In the genomic region with DNA sequence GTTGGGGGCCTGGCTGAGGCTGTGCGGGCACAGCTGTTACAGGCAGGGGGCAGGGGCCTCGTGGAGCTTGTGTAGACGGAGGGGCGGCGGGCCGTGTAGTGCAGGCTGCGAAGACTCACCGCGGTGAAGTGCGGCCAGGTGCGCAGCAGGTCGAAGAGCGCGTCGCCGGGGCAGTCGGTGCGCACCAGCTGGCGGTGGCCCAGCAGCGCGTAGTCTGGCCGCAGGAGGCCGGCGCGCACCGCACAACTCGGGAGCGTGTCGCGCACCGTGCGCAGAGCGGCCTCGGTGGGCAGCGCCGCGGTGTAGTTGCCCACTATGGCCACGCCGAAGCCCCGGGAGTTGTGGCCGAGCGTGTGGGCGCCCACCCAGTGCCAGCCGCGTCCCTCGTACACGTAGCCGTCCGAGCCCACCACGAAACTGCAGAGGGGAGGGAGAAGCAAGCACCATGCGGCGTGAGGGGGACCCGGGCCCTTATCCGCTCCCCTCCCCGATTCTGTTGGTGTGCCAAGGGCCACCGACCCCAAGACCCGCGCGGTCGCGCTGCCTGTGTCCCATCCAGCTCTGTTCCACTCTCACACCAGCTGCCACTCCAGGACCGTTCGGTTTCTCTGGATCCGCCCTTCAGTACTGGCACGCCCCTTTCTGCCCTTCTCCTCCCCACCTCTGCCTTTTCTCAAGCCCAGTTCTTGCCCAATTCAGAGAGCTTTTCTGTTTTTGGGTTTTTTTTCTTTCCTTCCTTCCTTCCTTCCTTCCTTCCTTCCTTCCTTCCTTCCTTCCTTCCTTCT, we compare ENCODE assay signal across 8 cellular contexts. TPM values are rescaled to one million over a fixed set of nuclear protein-coding genes. Genes with fewer than 3 reads are reported as not detected.
A peak's percentile ranks its signal among the peaks of the same experiment; 100 is the strongest.
DNase-seq lines count a peak whose midpoint lies in the region; ATAC-seq and TF ChIP-seq lines count a peak whose summit lies in the region.

No MANE protein-coding gene starts in this region.

- H3K27me3 ChIP-seq in heart right ventricle (peaks cover 5 to 66% (median 47%) of the 10 kb centered on the region in 7 donors), foreskin keratinocyte (peaks cover 47% of the 10 kb centered on the region)

- peaks cover 0 to 40% (median 7%) of the 10 kb centered on the region in 9 donors for H3K4me1 ChIP-seq in heart right ventricle
- H3K4me1 ChIP-seq in foreskin keratinocyte = no peaks in the 10 kb centered on the region

- H3K4me1 Mint-ChIP-seq in activated CD4-positive, alpha-beta memory T cell treated with anti-CD3 and anti-CD28 coated beads, Interleukin-2, amount 10 ng/mL, durations not matched to agents 7 days and 5 days = peaks cover 58% of the 10 kb centered on the region
- peaks cover 50% of the 10 kb centered on the region for H3K4me1 Mint-ChIP-seq in stimulated activated memory B cell treated with anti-CD40 and anti-IgM and Interleukin-4, amounts not matched to agents 10 μg/mL and 1 μg/mL and 100 μg/mL, for 72 hours

- H3K27ac Mint-ChIP-seq in activated CD4-positive, alpha-beta memory T cell treated with anti-CD3 and anti-CD28 coated beads, Interleukin-2, amount 10 ng/mL, durations not matched to agents 7 days and 5 days = no peak overlapping the region
- peak overlapping the region; percentile 8 for H3K27ac Mint-ChIP-seq in stimulated activated memory B cell treated with anti-CD40 and anti-IgM and Interleukin-4, amounts not matched to agents 10 μg/mL and 1 μg/mL and 100 μg/mL, for 72 hours

- peaks cover 8% of the 10 kb centered on the region for H3K27me3 Mint-ChIP-seq in activated CD4-positive, alpha-beta memory T cell treated with anti-CD3 and anti-CD28 coated beads, Interleukin-2, amount 10 ng/mL, durations not matched to agents 7 days and 5 days
- H3K27me3 Mint-ChIP-seq in stimulated activated memory B cell treated with anti-CD40 and anti-IgM and Interleukin-4, amounts not matched to agents 10 μg/mL and 1 μg/mL and 100 μg/mL, for 72 hours = peaks cover 39% of the 10 kb centered on the region

- intact Hi-C loops in heart right ventricle (cut with DNase I) = loop anchor here in 4 of 10 donors (10.0 kb wide), 4 partner anchors 55 to 375 kb away; no protein-coding TSS in a partner anchor

- peak overlapping the region; percentile 45 for H3K4me3 Mint-ChIP-seq in activated CD4-positive, alpha-beta memory T cell treated with anti-CD3 and anti-CD28 coated beads, Interleukin-2, amount 10 ng/mL, durations not matched to agents 7 days and 5 days
- H3K4me3 Mint-ChIP-seq in stimulated activated memory B cell treated with anti-CD40 and anti-IgM and Interleukin-4, amounts not matched to agents 10 μg/mL and 1 μg/mL and 100 μg/mL, for 72 hours = peak overlapping the region; percentile 65

- CTCF ChIA-PET in activated CD4-positive, alpha-beta memory T cell treated with anti-CD3 and anti-CD28 coated beads, Interleukin-2, amount 10 ng/mL, durations not matched to agents 7 days and 5 days (lab: Charles Lee) = interaction anchor here (0.8 kb wide), 1 partner anchor 86 kb away, joined by 3 read pairs; no protein-coding TSS in a partner anchor

- H3K9me3 Mint-ChIP-seq in activated CD4-positive, alpha-beta memory T cell treated with anti-CD3 and anti-CD28 coated beads, Interleukin-2, amount 10 ng/mL, durations not matched to agents 7 days and 5 days = no peaks in the 10 kb centered on the region
- H3K9me3 Mint-ChIP-seq in stimulated activated memory B cell treated with anti-CD40 and anti-IgM and Interleukin-4, amounts not matched to agents 10 μg/mL and 1 μg/mL and 100 μg/mL, for 72 hours = no peaks in the 10 kb centered on the region

- DNase-seq in DMS79 treated with DMSO at 0.1 percent for 48 hours (lab: John Stamatoyannopoulos, UW) (peak; percentile 8), DMS79 (lab: John Stamatoyannopoulos, UW) (no peak), heart right ventricle (no peak), AG08395 (ENCODE audit: low spot score) (no peak), foreskin keratinocyte (no peak)
- no peak for DNase-seq in activated CD4-positive, alpha-beta memory T cell treated with anti-CD3 and anti-CD28 coated beads, Interleukin-2, amount 10 ng/mL, durations not matched to agents 7 days and 5 days

- H3K27ac ChIP-seq in heart right ventricle (peak overlapping the region in 1 of 10 donors; percentile 1), foreskin keratinocyte (no peak overlapping the region)

- H3K9me3 ChIP-seq in heart right ventricle = peaks cover 0 to 8% (median 0%) of the 10 kb centered on the region in 11 donors

- WGBS in heart right ventricle, 2 donors = 4 to 5% methylated on average over 65 of the region's 65 CpGs

- TF ChIP-seq CTCF in heart right ventricle (IDR thresholded peaks at IDR 0.05) (no peak), foreskin keratinocyte (conservative IDR thresholded peaks at IDR 0.05) (no peak)

- H3K4me3 ChIP-seq in heart right ventricle = peak overlapping the region in 9 of 10 donors; percentile 19 to 49 (median 40)

- ATAC-seq in heart right ventricle = peak; percentile 34 to 76 (median 44)
- ATAC-seq in stimulated activated memory B cell treated with anti-CD40 and anti-IgM and Interleukin-4, amounts not matched to agents 10 μg/mL and 1 μg/mL and 100 μg/mL, for 72 hours = peak; percentile 65
- ATAC-seq in foreskin keratinocyte = no peak
- ATAC-seq in HG03520 (IDR thresholded peaks at IDR 0.05; ENCODE audit: unreplicated experiment) = no peak

- peaks cover 25% of the 10 kb centered on the region for H3K36me3 Mint-ChIP-seq in activated CD4-positive, alpha-beta memory T cell treated with anti-CD3 and anti-CD28 coated beads, Interleukin-2, amount 10 ng/mL, durations not matched to agents 7 days and 5 days (ENCODE audit: low read depth)
- H3K36me3 Mint-ChIP-seq in stimulated activated memory B cell treated with anti-CD40 and anti-IgM and Interleukin-4, amounts not matched to agents 10 μg/mL and 1 μg/mL and 100 μg/mL, for 72 hours = peaks cover 6% of the 10 kb centered on the region

- POLR2A ChIA-PET in activated CD4-positive, alpha-beta memory T cell treated with anti-CD3 and anti-CD28 coated beads, Interleukin-2, amount 10 ng/mL, durations not matched to agents 7 days and 5 days (lab: Charles Lee) = interaction anchor here (1.0 to 9.5 kb wide), 3 partner anchors 17 to 51 kb away, joined by 3 to 124 read pairs (median 92); partner anchors contain the start of genes AKAP8L and WIZ

- no peaks in the 10 kb centered on the region for H3K36me3 ChIP-seq in heart right ventricle

RNA-seq across cellular contexts. Expression of gene RASAL3, which starts 5.4 kb away (rescaled TPM):
- 100 to 1,000 TPM; 174 to 179 TPM for total RNA-seq in activated CD4-positive, alpha-beta memory T cell treated with anti-CD3 and anti-CD28 coated beads, Interleukin-2, amount 10 ng/mL, durations not matched to agents 7 days and 5 days
- 1 to 10 TPM in 5 of 10 donors, under 1 TPM in 5; 0.19 to 6.6 (median 0.85) TPM for total RNA-seq in heart right ventricle
- 1 to 10 TPM in 1 of 2 donors, under 1 TPM in 1; 0.64 to 1.6 TPM for polyA plus RNA-seq in heart right ventricle
- not detected in 2 replicates for total RNA-seq in foreskin keratinocyte
- not detected in 2 replicates for polyA plus RNA-seq in foreskin keratinocyte

RNA-seq across cellular contexts. Expression of gene PGLYRP2, which starts 9.6 kb away (rescaled TPM):
- total RNA-seq in activated CD4-positive, alpha-beta memory T cell treated with anti-CD3 and anti-CD28 coated beads, Interleukin-2, amount 10 ng/mL, durations not matched to agents 7 days and 5 days = under 1 TPM; 0.08 to 0.10 TPM
- total RNA-seq in heart right ventricle (not detected), foreskin keratinocyte (not detected in 2 replicates)
- polyA plus RNA-seq in heart right ventricle (not detected), foreskin keratinocyte (not detected in 2 replicates)

RNA-seq across cellular contexts. Expression of gene WIZ, which starts 19.9 kb away (rescaled TPM):
- 10 to 100 TPM; 25.3 to 25.4 TPM for total RNA-seq in activated CD4-positive, alpha-beta memory T cell treated with anti-CD3 and anti-CD28 coated beads, Interleukin-2, amount 10 ng/mL, durations not matched to agents 7 days and 5 days
- 10 to 100 TPM; 19.5 to 34.3 (median 21.3) TPM for total RNA-seq in heart right ventricle
- polyA plus RNA-seq in heart right ventricle = 10 to 100 TPM; 18.7 to 25.7 TPM
- 16.7 TPM in 2 replicates for total RNA-seq in foreskin keratinocyte
- polyA plus RNA-seq in foreskin keratinocyte = 21.9 and 22.2 TPM in 2 replicates

RNA-seq across cellular contexts. Expression of gene CYP4F22, which starts 38.6 kb away (rescaled TPM):
- 1 to 10 TPM; 1.4 TPM for total RNA-seq in activated CD4-positive, alpha-beta memory T cell treated with anti-CD3 and anti-CD28 coated beads, Interleukin-2, amount 10 ng/mL, durations not matched to agents 7 days and 5 days
- total RNA-seq in heart right ventricle (not detected), foreskin keratinocyte (0.04 and 0.10 TPM in 2 replicates)
- polyA plus RNA-seq in heart right ventricle (not detected), foreskin keratinocyte (0.02 and 0.03 TPM in 2 replicates)

RNA-seq across cellular contexts. Expression of gene AKAP8L, which starts 50.9 kb away (rescaled TPM):
- total RNA-seq in activated CD4-positive, alpha-beta memory T cell treated with anti-CD3 and anti-CD28 coated beads, Interleukin-2, amount 10 ng/mL, durations not matched to agents 7 days and 5 days = 10 to 100 TPM; 96.3 to 98.2 TPM
- total RNA-seq in heart right ventricle = 100 to 1,000 TPM in 1 of 10 donors, 10 to 100 TPM in 9; 45.2 to 101 (median 63.1) TPM
- 100 to 1,000 TPM in 1 of 2 donors, 10 to 100 TPM in 1; 53.6 to 140 TPM for polyA plus RNA-seq in heart right ventricle
- total RNA-seq in foreskin keratinocyte = 42.7 and 43.1 TPM in 2 replicates
- polyA plus RNA-seq in foreskin keratinocyte = 32.4 and 35.7 TPM in 2 replicates

Comparison
In these comparisons a context has a peak if more than half of its experiments do, and no peak if none do; other contexts are left out.
1. ATAC-seq: peak in heart right ventricle (8 of 8) and stimulated activated memory B cell treated with anti-CD40 and anti-IgM and Interleukin-4, amounts not matched to agents 10 μg/mL and 1 μg/mL and 100 μg/mL, for 72 hours (single experiment); none in foreskin keratinocyte (single experiment) and HG03520 (single experiment).
2. RNA of gene RASAL3, which starts 5.4 kb away (total RNA-seq): 174 to 179 TPM in activated CD4-positive, alpha-beta memory T cell treated with anti-CD3 and anti-CD28 coated beads, Interleukin-2, amount 10 ng/mL, durations not matched to agents 7 days and 5 days; 0.19 to 6.6 TPM in heart right ventricle and not detected in foreskin keratinocyte; every median in the first group is over 10 times any median in the second.